ENCODE assay signal across 30 cellular contexts in genomic region chr20:44029848-44030230, GRCh38.
A peak's percentile ranks its signal among the peaks of the same experiment; 100 is the strongest.
DNase-seq lines count a peak whose midpoint lies in the region; ATAC-seq, FAIRE-seq and TF ChIP-seq lines count a peak whose summit lies in the region.
"Had no signal": no experiment of that assay in that cellular context is flagged by ENCODE, and none has a peak within 500 bp of the region (broad histone marks: within the 10 kb centered on the region; RNA-seq: fewer than 3 reads in every experiment).

No MANE protein-coding gene starts in this region.

- peaks cover 4 to 13% of the 10 kb centered on the region in 2 donors for H3K36me3 Mint-ChIP-seq in activated T-cell treated with anti-CD3 and anti-CD28 coated beads, Interleukin-2, amount 50 U/mL, for 72 hours (ENCODE audit: insufficient read depth in 2 of 2)
- no peaks in the 10 kb centered on the region for H3K36me3 Mint-ChIP-seq in natural killer cell treated with Interleukin-12 subunit alpha and Interleukin-12 subunit beta and Interleukin-15 and Interleukin-18, amount 100 ng/mL, for 72 hours
- H3K36me3 Mint-ChIP-seq in mesothelial cell of epicardium, result no peaks in the 10 kb centered on the region
- H3K36me3 Mint-ChIP-seq: stimulated activated naive B cell treated with anti-CD40 and anti-IgM and Interleukin-4, amounts not matched to agents 10 μg/mL and 1 μg/mL and 100 μg/mL, for 72 hours; T-cell had no signal

- H3K27ac Mint-ChIP-seq in activated T-cell treated with anti-CD3 and anti-CD28 coated beads, Interleukin-2, amount 50 U/mL, for 72 hours, result no peak overlapping the region
- H3K27ac Mint-ChIP-seq in natural killer cell treated with Interleukin-12 subunit alpha and Interleukin-12 subunit beta and Interleukin-15 and Interleukin-18, amount 100 ng/mL, for 72 hours, result peak overlapping the region; percentile 15 to 48
- H3K27ac Mint-ChIP-seq in mesothelial cell of epicardium, result no peak overlapping the region
- H3K27ac Mint-ChIP-seq: CD4-positive, alpha-beta T cell; nephron progenitor cell; stimulated activated naive B cell treated with anti-CD40 and anti-IgM and Interleukin-4, amounts not matched to agents 10 μg/mL and 1 μg/mL and 100 μg/mL, for 72 hours had no signal

- peaks cover 1 to 2% of the 10 kb centered on the region in 2 donors for H3K9me3 Mint-ChIP-seq in activated T-cell treated with anti-CD3 and anti-CD28 coated beads, Interleukin-2, amount 50 U/mL, for 72 hours
- H3K9me3 Mint-ChIP-seq in natural killer cell treated with Interleukin-12 subunit alpha and Interleukin-12 subunit beta and Interleukin-15 and Interleukin-18, amount 100 ng/mL, for 72 hours, result no peaks in the 10 kb centered on the region
- peaks cover 2% of the 10 kb centered on the region for H3K9me3 Mint-ChIP-seq in mesothelial cell of epicardium
- H3K9me3 Mint-ChIP-seq: activated T-cell treated with anti-CD3 and anti-CD28 coated beads, Interleukin-2, amount 50 U/mL, for 4 hours; CD4-positive, alpha-beta T cell; nephron progenitor cell; T-cell had no signal

- peak overlapping the region; percentile 38 to 87 for H3K4me3 Mint-ChIP-seq in activated T-cell treated with anti-CD3 and anti-CD28 coated beads, Interleukin-2, amount 50 U/mL, for 72 hours
- H3K4me3 Mint-ChIP-seq in natural killer cell treated with Interleukin-12 subunit alpha and Interleukin-12 subunit beta and Interleukin-15 and Interleukin-18, amount 100 ng/mL, for 72 hours, result peak overlapping the region; percentile 48
- no peak overlapping the region for H3K4me3 Mint-ChIP-seq in mesothelial cell of epicardium
- H3K4me3 Mint-ChIP-seq: CD4-positive, alpha-beta T cell; nephron progenitor cell; stimulated activated naive B cell treated with anti-CD40 and anti-IgM and Interleukin-4, amounts not matched to agents 10 μg/mL and 1 μg/mL and 100 μg/mL, for 72 hours had no signal

- no peak overlapping the region for H3K4me3 ChIP-seq in coronary artery
- H3K4me3 ChIP-seq: A549, body of pancreas, gastrocnemius medialis, lower lobe of right lung, mucosa of descending colon, ovary had no signal

- no peak overlapping the region for H3K27ac ChIP-seq in coronary artery
- H3K27ac ChIP-seq: A549, body of pancreas, gastrocnemius medialis, lower lobe of right lung, ovary had no signal

- TF ChIP-seq POLR2A in GM12892 (IDR thresholded peaks at IDR 0.05; ENCODE audit: low read depth, low read length), result no peak

- DNase-seq in activated T-cell treated with anti-CD3 and anti-CD28 coated beads, Interleukin-2, amount 50 U/mL, for 72 hours, result no peak
- no peak for DNase-seq in activated T-cell treated with anti-CD3 and anti-CD28 coated beads for 4 hours
- no peak for DNase-seq in GM12892 (ENCODE audit: insufficient read length)
- DNase-seq in coronary artery (ENCODE audit: low spot score), result peak; percentile 54
- DNase-seq in natural killer cell treated with Interleukin-12 subunit alpha and Interleukin-12 subunit beta and Interleukin-15 and Interleukin-18, amount 100 ng/mL, for 72 hours (ENCODE audit: low spot score), result no peak
- no peak for DNase-seq in mesothelial cell of epicardium (ENCODE audit: low spot score in 2 of 2, unreplicated experiment in 2 of 2)
- DNase-seq in NCI-H187 (lab: John Stamatoyannopoulos, UW), result no peak
- DNase-seq in KG1 (lab: John Stamatoyannopoulos, UW), result no peak
- DNase-seq: activated CD4-positive, alpha-beta T cell treated with anti-CD3 and anti-CD28 coated beads for 1 hour; activated T-cell treated with anti-CD3 and anti-CD28 coated beads, Interleukin-2, amount 50 U/mL, for 4 hours; body of pancreas; cerebellar nuclear complex; gastrocnemius medialis; Kasumi-1; lower lobe of right lung; mucosa of descending colon; MV-4-11; NCI-H2107; NCI-H446; nephron progenitor cell; ovary; stimulated activated naive B cell treated with anti-CD40 and anti-IgM and Interleukin-4, amounts not matched to agents 10 μg/mL and 1 μg/mL and 100 μg/mL, for 72 hours had no signal

- TF ChIP-seq CTCF in coronary artery (IDR thresholded peaks at IDR 0.05) (no peak), mesothelial cell of epicardium (IDR thresholded peaks at IDR 0.05; ENCODE audit: unreplicated experiment) (no peak)

- no peak for ATAC-seq in activated T-cell treated with anti-CD3 and anti-CD28 coated beads, Interleukin-2, amount 50 U/mL, for 72 hours (replicated peaks in 1 of 2)
- ATAC-seq in natural killer cell treated with Interleukin-12 subunit alpha and Interleukin-12 subunit beta and Interleukin-15 and Interleukin-18, amount 100 ng/mL, for 72 hours, result no peak
- ATAC-seq: A549, body of pancreas, gastrocnemius medialis, HCT116, HepG2 had no signal

- FAIRE-seq in GM12892 (lab: Jason Lieb, UNC), result peak; percentile 42
- FAIRE-seq: A549, D721Med, endothelial cell of umbilical vein, HepG2, urothelium cell line had no signal

- H3K4me1 Mint-ChIP-seq in activated T-cell treated with anti-CD3 and anti-CD28 coated beads, Interleukin-2, amount 50 U/mL, for 72 hours (ENCODE audit: low read depth), result peaks cover 72% of the 10 kb centered on the region
- H3K4me1 Mint-ChIP-seq in natural killer cell treated with Interleukin-12 subunit alpha and Interleukin-12 subunit beta and Interleukin-15 and Interleukin-18, amount 100 ng/mL, for 72 hours (ENCODE audit: low read depth in 2 of 2), result peaks cover 43 to 52% of the 10 kb centered on the region in 2 donors
- no peaks in the 10 kb centered on the region for H3K4me1 Mint-ChIP-seq in mesothelial cell of epicardium

- H3K27me3 Mint-ChIP-seq in activated T-cell treated with anti-CD3 and anti-CD28 coated beads, Interleukin-2, amount 50 U/mL, for 72 hours (ENCODE audit: low read depth), result peaks cover 48% of the 10 kb centered on the region
- peaks cover 45 to 57% of the 10 kb centered on the region in 2 donors for H3K27me3 Mint-ChIP-seq in natural killer cell treated with Interleukin-12 subunit alpha and Interleukin-12 subunit beta and Interleukin-15 and Interleukin-18, amount 100 ng/mL, for 72 hours
- peaks cover 71% of the 10 kb centered on the region for H3K27me3 Mint-ChIP-seq in mesothelial cell of epicardium (ENCODE audit: low read depth)
- H3K27me3 Mint-ChIP-seq: CD4-positive, alpha-beta T cell had no signal

Comparison
In these comparisons a context has a peak if more than half of its experiments do, and no peak if none do; other contexts are left out.
1. H3K27ac Mint-ChIP-seq: peak in natural killer cell treated with Interleukin-12 subunit alpha and Interleukin-12 subunit beta and Interleukin-15 and Interleukin-18, amount 100 ng/mL, for 72 hours (2 of 2); none in activated T-cell treated with anti-CD3 and anti-CD28 coated beads, Interleukin-2, amount 50 U/mL, for 72 hours (single experiment) and mesothelial cell of epicardium (single experiment).